In the genomic region with DNA sequence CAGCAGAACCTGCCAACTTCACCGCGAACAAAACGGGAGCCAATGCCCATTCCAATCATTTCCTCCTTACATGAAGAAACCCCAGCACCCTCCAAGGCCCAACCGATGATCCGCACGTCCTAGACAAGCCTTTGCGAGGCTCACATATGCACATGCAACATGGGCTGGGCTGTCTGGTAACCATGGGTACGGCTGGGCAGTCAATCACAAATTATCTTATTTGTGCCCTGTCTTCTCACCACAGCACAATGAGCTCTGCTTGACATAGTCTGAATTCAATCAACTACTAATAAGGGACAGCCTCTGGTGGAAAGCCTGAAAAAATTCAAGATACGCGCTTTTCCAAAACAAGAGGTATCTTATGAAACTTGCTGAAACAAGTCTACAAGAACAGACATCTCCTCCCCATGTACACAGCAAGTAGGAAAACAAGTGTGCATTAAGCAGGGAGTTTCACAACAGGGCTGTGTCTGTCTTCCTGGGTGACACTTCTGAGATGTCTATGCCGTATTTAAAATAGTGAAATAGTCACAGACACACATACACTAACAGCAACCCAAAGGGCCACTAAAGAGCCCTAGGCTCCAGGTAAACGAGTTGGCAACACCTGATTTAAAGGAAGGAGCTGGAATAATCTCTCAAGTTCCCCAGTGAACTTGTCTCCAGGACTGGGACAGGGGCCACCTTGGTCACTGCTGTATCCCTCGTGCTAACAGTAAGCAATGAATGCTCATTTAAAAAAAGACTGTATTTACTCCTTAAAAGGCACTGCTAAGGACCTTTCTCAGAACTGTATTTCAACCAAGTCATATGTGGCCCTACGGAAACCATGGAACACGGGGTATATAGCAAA, we compare ENCODE assay signal across 8 cellular contexts. TPM values are rescaled to one million over a fixed set of nuclear protein-coding genes. Genes with fewer than 3 reads are reported as not detected.
DNase-seq lines count a peak whose midpoint lies in the region; ATAC-seq and TF ChIP-seq lines count a peak whose summit lies in the region.

No MANE protein-coding gene starts in this region.

- H3K4me2 ChIP-seq in neural progenitor cell, result peak overlapping the region; percentile 97

- 20 to 28% (median 24%) methylated on average over 15 of the region's 15 CpGs for WGBS in heart left ventricle, 4 donors

- H3K36me3 Mint-ChIP-seq in T-cell, result no peaks in the 10 kb centered on the region
- peaks cover 2% of the 10 kb centered on the region for H3K36me3 Mint-ChIP-seq in neural progenitor cell

- H3K4me1 Mint-ChIP-seq in T-cell (peaks cover 75 to 81% (median 76%) of the 10 kb centered on the region in 3 donors), neural progenitor cell (peaks cover 60% of the 10 kb centered on the region)

- no peaks in the 10 kb centered on the region for H3K9me3 Mint-ChIP-seq in T-cell
- no peaks in the 10 kb centered on the region for H3K9me3 Mint-ChIP-seq in neural progenitor cell

- intact Hi-C loops in heart left ventricle (cut with DNase I), result loop anchor here in 4 of 10 donors (5.0 to 10.0 kb wide), 3 partner anchors 47 to 62 kb away; a partner anchor contains a TSS
- intact Hi-C loops in left ventricle myocardium superior (cut with micrococcal nuclease), result no loop called here

- CTCF ChIA-PET in T-cell (lab: Charles Lee), result interaction anchor here in 1 of 2 donors (0.8 to 1.8 kb wide), 6 partner anchors 9 to 63 kb away, joined by 3 to 6 read pairs (median 4); a partner anchor contains a TSS

- H3K4me3 ChIP-seq in heart left ventricle (peak overlapping the region; percentile 72 to 98 (median 94)), neural progenitor cell (peak overlapping the region; percentile 99)

- POLR2A ChIA-PET in T-cell (lab: Charles Lee), result interaction anchor here (0.6 to 1.8 kb wide), 2 partner anchors 10 to 34 kb away, joined by 3 to 4 read pairs; no protein-coding TSS in a partner anchor

- H3K27me3 Mint-ChIP-seq in T-cell, result no peaks in the 10 kb centered on the region
- peaks cover 4% of the 10 kb centered on the region for H3K27me3 Mint-ChIP-seq in neural progenitor cell (ENCODE audit: insufficient read depth, low read depth)

- DNase-seq in heart left ventricle, result no peak
- DNase-seq in left ventricle myocardium superior, result no peak
- DNase-seq in T-cell, result peak in 2 of 34 experiments; percentile 32 to 35
- DNase-seq in epithelial cell of prostate (ENCODE audit: low read depth, low spot score), result peak; percentile 56
- DNase-seq in neural progenitor cell (ENCODE audit: low spot score), result no peak
- no peak for DNase-seq in NCI-H1930 (lab: John Stamatoyannopoulos, UW)
- no peak for DNase-seq in NCI-H128 (lab: John Stamatoyannopoulos, UW; ENCODE audit: unreplicated experiment)
- no peak for DNase-seq in NCI-H510A (lab: John Stamatoyannopoulos, UW)

- H3K36me3 ChIP-seq in heart left ventricle (no peaks in the 10 kb centered on the region), neural progenitor cell (no peaks in the 10 kb centered on the region)

- H3F3A ChIP-seq in neural progenitor cell (ENCODE audit: low read depth), result peaks cover 43% of the 10 kb centered on the region

- H4K20me1 ChIP-seq in neural progenitor cell (ENCODE audit: low read depth), result peaks cover 95% of the 10 kb centered on the region

- no peak for TF ChIP-seq POLR2A in heart left ventricle (IDR thresholded peaks at IDR 0.05)

- H3K4me1 ChIP-seq in heart left ventricle (peaks cover 12 to 88% (median 77%) of the 10 kb centered on the region in 12 donors), neural progenitor cell (peaks cover 39% of the 10 kb centered on the region)

- H3K27ac Mint-ChIP-seq in T-cell, result peak overlapping the region; percentile 93 to 94
- H3K27ac Mint-ChIP-seq in neural progenitor cell, result peak overlapping the region; percentile 7

- H3K27me3 ChIP-seq in heart left ventricle (no peaks in the 10 kb centered on the region), neural progenitor cell (no peaks in the 10 kb centered on the region)

- H2AFZ ChIP-seq in neural progenitor cell (replicated peaks), result no peak overlapping the region

- peaks cover 98% of the 10 kb centered on the region for H3K79me2 ChIP-seq in neural progenitor cell (ENCODE audit: low read depth)

- H3K9ac ChIP-seq in neural progenitor cell, result peak overlapping the region; percentile 88

- peak overlapping the region in 11 of 12 donors; percentile 95 to 99 (median 98) for H3K27ac ChIP-seq in heart left ventricle
- H3K27ac ChIP-seq in epithelial cell of prostate, result peak overlapping the region; percentile 91
- no peak overlapping the region for H3K27ac ChIP-seq in neural progenitor cell

- peak overlapping the region; percentile 95 to 97 (median 95) for H3K4me3 Mint-ChIP-seq in T-cell
- H3K4me3 Mint-ChIP-seq in neural progenitor cell, result peak overlapping the region; percentile 97

- no peak for ATAC-seq in heart left ventricle
- no peak for ATAC-seq in left ventricle myocardium superior
- no peak for ATAC-seq in T-cell (replicated peaks in 1 of 4)

- H3K9me3 ChIP-seq in heart left ventricle (no peaks in the 10 kb centered on the region), neural progenitor cell (ENCODE audit: low read depth) (no peaks in the 10 kb centered on the region)

- TF ChIP-seq CTCF in heart left ventricle (IDR thresholded peaks at IDR 0.05) (no peak), neural progenitor cell (IDR thresholded peaks at IDR 0.05) (no peak)

RNA-seq across cellular contexts. Expression of a gene that starts 1.5 kb away (rescaled TPM):
- 10 to 100 TPM; 27.5 to 46.2 (median 38.9) TPM for total RNA-seq in heart left ventricle
- 10 to 100 TPM; 16.5 to 20.1 TPM for polyA plus RNA-seq in heart left ventricle
- total RNA-seq in left ventricle myocardium superior, result 38.3 TPM
- total RNA-seq in T-cell, result 100 to 1,000 TPM in 3 of 5 donors, 10 to 100 TPM in 2; 70.5 to 116 (median 113) TPM
- total RNA-seq in neural progenitor cell (ENCODE audit: low replicate concordance), result 64.5 and 68.5 TPM in 2 replicates

RNA-seq across cellular contexts. Expression of a gene that starts 13.2 kb away (rescaled TPM):
- 10 to 100 TPM; 14.7 to 22.2 (median 16.3) TPM for total RNA-seq in heart left ventricle
- polyA plus RNA-seq in heart left ventricle, result 10 to 100 TPM in 1 of 2 donors, 1 to 10 TPM in 1; 6.2 to 15.8 TPM
- total RNA-seq in left ventricle myocardium superior, result 16.1 TPM
- 10 to 100 TPM; 33.1 to 43.4 (median 41.2) TPM for total RNA-seq in T-cell
- 48.7 and 50.0 TPM in 2 replicates for total RNA-seq in neural progenitor cell (ENCODE audit: low replicate concordance)

RNA-seq across cellular contexts. Expression of a gene that starts 27.7 kb away (rescaled TPM):
- total RNA-seq in heart left ventricle (1 to 10 TPM in 3 of 9 donors, under 1 TPM in 6; 0.16 to 6.6 (median 0.67) TPM), left ventricle myocardium superior (1.5 TPM), T-cell (1 to 10 TPM; 5.3 to 8.8 (median 8.3) TPM), neural progenitor cell (ENCODE audit: low replicate concordance) (0.17 and 0.74 TPM in 2 replicates)
- 1 to 10 TPM; 1.7 to 2.6 TPM for polyA plus RNA-seq in heart left ventricle
